In the genomic region with DNA sequence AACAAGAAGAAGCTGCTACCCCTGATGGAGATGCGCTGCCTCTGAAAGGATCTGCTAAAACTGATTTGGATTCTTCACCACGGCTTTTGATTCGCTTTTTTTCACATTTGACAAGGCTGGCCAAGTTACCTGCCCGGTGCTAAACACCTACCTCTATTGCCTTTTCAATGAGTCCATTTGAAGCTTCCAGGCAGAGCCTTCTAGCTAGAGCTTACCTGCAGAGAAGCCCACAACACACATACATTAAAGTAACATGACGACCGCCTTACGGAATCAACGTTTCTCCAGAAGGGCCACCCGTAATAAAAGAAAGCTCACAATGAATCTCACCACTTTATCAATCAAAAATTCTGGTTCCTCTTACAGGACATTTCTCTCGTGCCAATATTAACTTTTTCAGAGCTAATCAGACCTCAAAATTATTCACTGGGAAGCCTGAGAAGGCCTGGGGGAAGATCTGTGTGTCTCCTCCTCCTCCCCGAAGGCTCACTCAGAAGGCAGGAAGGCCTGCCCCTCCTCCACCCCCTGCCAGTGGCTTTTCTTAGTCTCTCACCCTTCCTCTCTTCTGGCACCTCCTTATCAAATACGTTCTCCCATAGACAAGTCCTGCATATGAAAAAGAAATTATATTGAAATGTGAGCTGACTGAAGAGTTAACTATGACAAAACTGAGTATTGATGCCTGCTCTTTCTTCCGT, we compare ENCODE assay signal across 29 cellular contexts.
"Had no signal": no experiment of that assay in that cellular context is flagged by ENCODE, and none has a peak within 500 bp of the region (broad histone marks: within the 10 kb centered on the region; RNA-seq: fewer than 3 reads in every experiment).

No MANE protein-coding gene starts in this region.

- H3K36me3 Mint-ChIP-seq: immature natural killer cell; mesothelial cell of epicardium; naive B cell; natural killer cell; neural progenitor cell; stimulated activated naive B cell treated with anti-CD40 and anti-IgM and Interleukin-4, amounts not matched to agents 10 μg/mL and 1 μg/mL and 100 μg/mL, for 72 hours had no signal

- H3K27ac Mint-ChIP-seq: immature natural killer cell; mesothelial cell of epicardium; naive B cell; natural killer cell; nephron progenitor cell; neural progenitor cell; progenitor cell of endocrine pancreas; stimulated activated naive B cell treated with anti-CD40 and anti-IgM and Interleukin-4, amounts not matched to agents 10 μg/mL and 1 μg/mL and 100 μg/mL, for 72 hours had no signal

- DNase-seq: immature natural killer cell; kidney; left colon; left lung; lower lobe of right lung; mammary epithelial cell; mesenchymal stem cell; naive B cell; natural killer cell; nephron progenitor cell; occipital lobe; right lobe of liver; stimulated activated CD4-positive, alpha-beta T cell treated with anti-CD3 and anti-CD28 coated beads, Interleukin-2, amount 100 ng/mL, for 24 hours; stimulated activated CD4-positive, alpha-beta T cell treated with anti-CD3 and anti-CD28 coated beads, Interleukin-4, amount 100 ng/mL, for 1 hour; stimulated activated naive B cell treated with anti-CD40 and anti-IgM and Interleukin-4, amounts not matched to agents 10 μg/mL and 1 μg/mL and 100 μg/mL, for 72 hours; stimulated activated naive CD8-positive, alpha-beta T cell treated with anti-CD3 and anti-CD28 coated beads, Interleukin-15, Interleukin-2, amounts not matched to agents 100 U/mL and 50 U/mL, for 24 hours; stomach; testis; thyroid gland; transverse colon; upper lobe of left lung had no signal

- H3K79me2 ChIP-seq: hepatocyte had no signal

- H3K9me3 Mint-ChIP-seq: immature natural killer cell, mesothelial cell of epicardium, natural killer cell, nephron progenitor cell, neural progenitor cell had no signal

- H2AFZ ChIP-seq: hepatocyte, neural progenitor cell had no signal

- H3K36me3 ChIP-seq: left lung, lower lobe of right lung, neural progenitor cell, neutrophil, right atrium auricular region, right lobe of liver, stomach, thyroid gland, transverse colon, upper lobe of left lung, vagina had no signal

- H3K4me1 ChIP-seq: left lung, lower lobe of right lung, neural progenitor cell, right atrium auricular region, right lobe of liver, stomach, testis, thyroid gland, transverse colon, upper lobe of left lung, vagina had no signal

- H3K27ac ChIP-seq: hepatocyte, left lung, lower lobe of right lung, neural progenitor cell, neutrophil, right atrium auricular region, right lobe of liver, stomach, testis, thyroid gland, transverse colon, upper lobe of left lung, vagina had no signal

- H3K9me3 ChIP-seq: left lung, lower lobe of right lung, neutrophil, right atrium auricular region, right lobe of liver, stomach, testis, thyroid gland, transverse colon, upper lobe of left lung, vagina had no signal

- H3K27me3 Mint-ChIP-seq: progenitor cell of endocrine pancreas had no signal

- H3K4me2 ChIP-seq: hepatocyte, neural progenitor cell, smooth muscle cell had no signal

- H3K4me3 Mint-ChIP-seq: immature natural killer cell; mesothelial cell of epicardium; natural killer cell; nephron progenitor cell; neural progenitor cell; stimulated activated naive B cell treated with anti-CD40 and anti-IgM and Interleukin-4, amounts not matched to agents 10 μg/mL and 1 μg/mL and 100 μg/mL, for 72 hours had no signal

- H3K27me3 ChIP-seq: hepatocyte, left lung, neural progenitor cell, neutrophil, right atrium auricular region, right lobe of liver, stomach, testis, thyroid gland, transverse colon, upper lobe of left lung, vagina had no signal

- H3K4me1 Mint-ChIP-seq: immature natural killer cell; mesothelial cell of epicardium; naive B cell; natural killer cell; nephron progenitor cell; stimulated activated naive B cell treated with anti-CD40 and anti-IgM and Interleukin-4, amounts not matched to agents 10 μg/mL and 1 μg/mL and 100 μg/mL, for 72 hours had no signal

- H3K4me3 ChIP-seq: hepatocyte, left lung, lower lobe of right lung, neural progenitor cell, right atrium auricular region, right lobe of liver, smooth muscle cell, stomach, testis, thyroid gland, transverse colon, upper lobe of left lung, vagina had no signal

- ATAC-seq: left colon; left lung; lower lobe of right lung; natural killer cell; right lobe of liver; stimulated activated naive B cell treated with anti-CD40 and anti-IgM and Interleukin-4, amounts not matched to agents 10 μg/mL and 1 μg/mL and 100 μg/mL, for 72 hours; stimulated activated naive CD8-positive, alpha-beta T cell treated with anti-CD3 and anti-CD28 coated beads, Interleukin-15, Interleukin-2, amounts not matched to agents 100 U/mL and 50 U/mL, for 24 hours had no signal
